ENCODE assay signal across 8 cellular contexts in the genomic region with DNA sequence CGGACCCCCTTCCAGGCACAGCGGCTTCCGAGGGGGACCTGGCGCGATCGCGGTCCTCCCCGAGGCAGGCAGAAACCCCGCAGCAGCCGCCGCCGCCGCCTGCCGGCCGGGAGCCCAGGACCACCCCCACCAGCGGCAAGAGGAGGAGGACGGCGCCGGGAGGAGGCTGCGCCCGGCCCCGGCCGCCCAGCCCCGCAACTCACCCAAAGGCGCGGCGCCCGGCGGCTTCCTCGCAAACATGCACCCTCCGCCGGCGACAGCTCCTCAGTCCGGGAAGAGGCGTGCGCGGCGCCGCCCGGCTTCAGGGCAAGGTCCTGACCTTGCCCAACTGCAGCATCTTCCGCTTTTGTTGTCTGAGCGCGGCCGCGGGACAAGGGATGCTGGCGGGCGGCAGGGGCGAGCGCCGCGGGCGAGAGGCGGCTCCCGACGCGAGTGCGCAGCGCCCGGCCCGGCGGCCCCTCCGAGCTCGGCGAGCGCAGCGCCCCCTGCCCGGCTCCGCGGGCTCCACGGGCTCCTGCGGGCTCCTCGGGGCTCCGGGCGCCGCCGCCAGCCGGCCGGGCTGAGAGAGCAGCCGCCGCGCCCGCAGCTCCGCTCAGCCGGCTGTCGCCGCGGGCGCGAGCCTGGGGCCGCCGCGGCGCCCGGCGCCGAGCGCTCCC. TPM values are rescaled to one million over a fixed set of nuclear protein-coding genes. Genes with fewer than 3 reads are reported as not detected.
DNase-seq lines count a peak whose midpoint lies in the region; ATAC-seq and TF ChIP-seq lines count a peak whose summit lies in the region.

No MANE protein-coding gene starts in this region.

- peak overlapping the region in 2 of 10 donors; percentile 30 to 40 for H3K4me3 Mint-ChIP-seq in naive thymus-derived CD4-positive, alpha-beta T cell

- H3K4me3 ChIP-seq in esophagus muscularis mucosa = peak overlapping the region; percentile 42 to 54 (median 46)
- H3K4me3 ChIP-seq in naive thymus-derived CD4-positive, alpha-beta T cell (ENCODE audit: low read length) = no peak overlapping the region

- no peak for TF ChIP-seq EP300 in esophagus muscularis mucosa (IDR thresholded peaks at IDR 0.05)

- POLR2A ChIA-PET in naive thymus-derived CD4-positive, alpha-beta T cell (lab: Charles Lee) = no interaction called here

- peaks cover 0 to 12% (median 10%) of the 10 kb centered on the region in 7 donors for H3K4me1 Mint-ChIP-seq in naive thymus-derived CD4-positive, alpha-beta T cell

- TF ChIP-seq POLR2A in esophagus muscularis mucosa (IDR thresholded peaks at IDR 0.05; ENCODE audit: low read depth) = no peak

- H3K36me3 ChIP-seq in esophagus muscularis mucosa = no peaks in the 10 kb centered on the region
- H3K36me3 ChIP-seq in naive thymus-derived CD4-positive, alpha-beta T cell (ENCODE audit: control insufficient read depth in 2 of 3, insufficient read depth in 3 of 3, low read length in 3 of 3) = no peaks in the 10 kb centered on the region

- DNase-seq in Ammon's horn (ENCODE audit: low spot score) (peak; percentile 15), NCI-H510A (lab: John Stamatoyannopoulos, UW) (peak; percentile 46), esophagus muscularis mucosa (ENCODE audit: extremely low spot score) (no peak), nucleus accumbens (lab: John Stamatoyannopoulos, UW) (peak in 33 of 56 donors; percentile 15 to 73 (median 56)), GOT3 (lab: John Stamatoyannopoulos, UW) (no peak), NOMO-1 (lab: John Stamatoyannopoulos, UW; ENCODE audit: unreplicated experiment in 2 of 2) (no peak)
- no peak for DNase-seq in naive thymus-derived CD4-positive, alpha-beta T cell

- H3K36me3 Mint-ChIP-seq in naive thymus-derived CD4-positive, alpha-beta T cell = peaks cover 0 to 4% (median 2%) of the 10 kb centered on the region in 5 donors

- CTCF ChIA-PET in naive thymus-derived CD4-positive, alpha-beta T cell (lab: Charles Lee) = no interaction called here

- H3K27me3 Mint-ChIP-seq in naive thymus-derived CD4-positive, alpha-beta T cell = peaks cover 37 to 52% (median 45%) of the 10 kb centered on the region in 5 donors

- 0% methylated on average over 10 of the region's 97 CpGs for WGBS in esophagus muscularis mucosa

- H3K9me3 Mint-ChIP-seq in naive thymus-derived CD4-positive, alpha-beta T cell = peaks cover 0 to 11% (median 2%) of the 10 kb centered on the region in 11 donors

- H3K27me3 ChIP-seq in esophagus muscularis mucosa = peaks cover 0 to 32% (median 5%) of the 10 kb centered on the region in 4 donors
- no peaks in the 10 kb centered on the region for H3K27me3 ChIP-seq in naive thymus-derived CD4-positive, alpha-beta T cell (ENCODE audit: control insufficient read depth in 2 of 2, insufficient read depth in 2 of 2, low read length in 2 of 2)

- peak overlapping the region in 1 of 4 donors; percentile 42 for H3K27ac ChIP-seq in esophagus muscularis mucosa (replicated peaks in 1 of 4)
- no peak overlapping the region for H3K27ac ChIP-seq in naive thymus-derived CD4-positive, alpha-beta T cell (ENCODE audit: low read depth, low read length)

- H3K27ac Mint-ChIP-seq in naive thymus-derived CD4-positive, alpha-beta T cell = no peak overlapping the region

- H3K4me1 ChIP-seq in esophagus muscularis mucosa = peaks cover 0 to 18% (median 6%) of the 10 kb centered on the region in 4 donors
- no peaks in the 10 kb centered on the region for H3K4me1 ChIP-seq in naive thymus-derived CD4-positive, alpha-beta T cell (ENCODE audit: control insufficient read depth in 2 of 2, insufficient read depth in 2 of 2, low read length in 2 of 2)

- H3K9me3 ChIP-seq in esophagus muscularis mucosa = no peaks in the 10 kb centered on the region
- H3K9me3 ChIP-seq in naive thymus-derived CD4-positive, alpha-beta T cell (ENCODE audit: control insufficient read depth in 2 of 3, low read length in 3 of 3) = no peaks in the 10 kb centered on the region

- TF ChIP-seq CTCF in esophagus muscularis mucosa (IDR thresholded peaks at IDR 0.05) = no peak

- ATAC-seq in GM19351 (IDR thresholded peaks at IDR 0.05; ENCODE audit: unreplicated experiment) = peak; percentile 67
- ATAC-seq in naive thymus-derived CD4-positive, alpha-beta T cell = no peak

- intact Hi-C loops in esophagus muscularis mucosa (cut with DNase I) = no loop called here
- intact Hi-C loops in naive thymus-derived CD4-positive, alpha-beta T cell (cut with micrococcal nuclease) = no loop called here

RNA-seq across cellular contexts. Expression of gene CTNND2, which starts 0.5 kb away (rescaled TPM):
- total RNA-seq in esophagus muscularis mucosa = 1 to 10 TPM; 1.3 to 2.5 (median 2.1) TPM
- under 1 TPM in 1 of 5 experiments, not detected in 4; 0.15 TPM for total RNA-seq in naive thymus-derived CD4-positive, alpha-beta T cell
- not detected for polyA plus RNA-seq in naive thymus-derived CD4-positive, alpha-beta T cell

Comparison
In these comparisons a context has a peak if more than half of its experiments do, and no peak if none do; other contexts are left out.
1. DNase-seq: peak in Ammon's horn (single experiment), NCI-H510A (single experiment) and nucleus accumbens (33 of 56); none in esophagus muscularis mucosa (single experiment), GOT3 (single experiment), NOMO-1 (0 of 2) and naive thymus-derived CD4-positive, alpha-beta T cell (0 of 9).